In genomic region chr6:373773-374724, GRCh38 we compare ENCODE assay signal across 17 cellular contexts. TPM values are rescaled to one million over a fixed set of nuclear protein-coding genes. Genes with fewer than 3 reads are reported as not detected.
DNase-seq lines count a peak whose midpoint lies in the region; ATAC-seq and TF ChIP-seq lines count a peak whose summit lies in the region.
"Had no signal": no experiment of that assay in that cellular context is flagged by ENCODE, and none has a peak within 500 bp of the region (broad histone marks: within the 10 kb centered on the region; RNA-seq: fewer than 3 reads in every experiment).

No MANE protein-coding gene starts in this region.

- intact Hi-C loops in left cardiac atrium (cut with DNase I): no loop called here

- H3K4me1 ChIP-seq in GM23338 (ENCODE audit: insufficient read depth): 0 out of 2 replicates have a peak, but pooled peaks cover 12% of the 10 kb centered on the region
- H3K4me1 ChIP-seq in gastroesophageal sphincter: peaks cover 0 to 7% (median 0%) of the 10 kb centered on the region in 3 donors
- H3K4me1 ChIP-seq: adrenal gland, foreskin keratinocyte had no signal

- no peak overlapping the region for H3K4me3 Mint-ChIP-seq in GM23338
- H3K4me3 Mint-ChIP-seq in activated CD4-positive, alpha-beta memory T cell treated with anti-CD3 and anti-CD28 coated beads, Interleukin-2, amount 10 ng/mL, durations not matched to agents 7 days and 5 days: no peak overlapping the region
- H3K4me3 Mint-ChIP-seq: T-helper 2 cell treated with Interferon-gamma antibody and Interleukin-4, amounts not matched to agents 5 μg/mL and 100 μg/mL, for 36 hours had no signal

- H3K4me1 Mint-ChIP-seq in GM23338: peaks cover 16% of the 10 kb centered on the region
- H3K4me1 Mint-ChIP-seq in activated CD4-positive, alpha-beta memory T cell treated with anti-CD3 and anti-CD28 coated beads, Interleukin-2, amount 10 ng/mL, durations not matched to agents 7 days and 5 days: peaks cover 5% of the 10 kb centered on the region

- H3K9me3 ChIP-seq in gastroesophageal sphincter: no peaks in the 10 kb centered on the region
- H3K9me3 ChIP-seq: adrenal gland had no signal

- H3K27ac ChIP-seq in GM23338 (ENCODE audit: low read depth): no peak overlapping the region
- H3K27ac ChIP-seq in gastroesophageal sphincter: no peak overlapping the region
- H3K27ac ChIP-seq: adrenal gland; BLaER1 treated with 17β-estradiol and CSF1 and Interleukin-3, amounts not matched to agents 10 nM and 100 nM; foreskin keratinocyte; skin epidermis had no signal

- H3K79me2 ChIP-seq in GM23338 (replicated peaks; ENCODE audit: insufficient read depth): no peaks in the 10 kb centered on the region

- CTCF ChIA-PET in activated CD4-positive, alpha-beta memory T cell treated with anti-CD3 and anti-CD28 coated beads, Interleukin-2, amount 10 ng/mL, durations not matched to agents 7 days and 5 days (lab: Charles Lee): no interaction called here

- DNase-seq in GM23338 (ENCODE audit: low spot score) (peak; percentile 43), astrocyte of the spinal cord (ENCODE audit: low read depth, low spot score) (no peak), left cardiac atrium (no peak), renal cortical epithelial cell (ENCODE audit: low read depth) (peak; percentile 4), cortex of kidney (lab: John Stamatoyannopoulos, UW) (no peak)
- no peak for DNase-seq in activated CD4-positive, alpha-beta memory T cell treated with anti-CD3 and anti-CD28 coated beads, Interleukin-2, amount 10 ng/mL, durations not matched to agents 7 days and 5 days
- DNase-seq: activated CD4-positive, alpha-beta T cell treated with anti-CD3 and anti-CD28 coated beads, Interleukin-2, amount 50 U/mL, for 1 hour; activated T-cell treated with anti-CD3 and anti-CD28 coated beads, Interleukin-2, amount 50 U/mL, for 48 hours; adrenal gland; foreskin keratinocyte; NCI-H2171 treated with DMSO at 0.1 percent for 48 hours; stimulated activated naive CD4-positive, alpha-beta T cell had no signal

- no peak overlapping the region for H3K27ac Mint-ChIP-seq in GM23338
- no peak overlapping the region for H3K27ac Mint-ChIP-seq in activated CD4-positive, alpha-beta memory T cell treated with anti-CD3 and anti-CD28 coated beads, Interleukin-2, amount 10 ng/mL, durations not matched to agents 7 days and 5 days
- H3K27ac Mint-ChIP-seq: T-helper 2 cell treated with Interferon-gamma antibody and Interleukin-4, amounts not matched to agents 5 μg/mL and 100 μg/mL, for 36 hours had no signal

- H2AFZ ChIP-seq in GM23338: no peak overlapping the region

- POLR2A ChIA-PET in activated CD4-positive, alpha-beta memory T cell treated with anti-CD3 and anti-CD28 coated beads, Interleukin-2, amount 10 ng/mL, durations not matched to agents 7 days and 5 days (lab: Charles Lee): no interaction called here

- H3K36me3 ChIP-seq in GM23338 (ENCODE audit: insufficient read depth): peaks cover 20% of the 10 kb centered on the region
- no peaks in the 10 kb centered on the region for H3K36me3 ChIP-seq in gastroesophageal sphincter
- H3K36me3 ChIP-seq: adrenal gland; BLaER1 treated with 17β-estradiol and CSF1 and Interleukin-3, amounts not matched to agents 10 nM and 100 nM had no signal

- ATAC-seq in GM23338: peak; percentile 86
- peak; percentile 23 to 29 for ATAC-seq in left cardiac atrium
- ATAC-seq in HG03439 (IDR thresholded peaks at IDR 0.05; ENCODE audit: unreplicated experiment): no peak
- no peak for ATAC-seq in gastroesophageal sphincter
- ATAC-seq: foreskin keratinocyte had no signal

- TF ChIP-seq CTCF in GM23338 (conservative IDR thresholded peaks at IDR 0.05; ENCODE audit: low read depth in 2 of 2) (0 out of 4 replicates have a peak, but pooled peaks have one; percentile 9 to 13), astrocyte of the spinal cord (IDR thresholded peaks at IDR 0.05; ENCODE audit: low read depth, low read length) (peak; percentile 20), gastroesophageal sphincter (IDR thresholded peaks at IDR 0.05) (peak in 1 of 4 experiments; percentile 5)

- 0 out of 2 replicates have a peak, but pooled peaks cover 7% of the 10 kb centered on the region for H3K9me2 ChIP-seq in GM23338 (ENCODE audit: insufficient read depth)

- H3F3A ChIP-seq in GM23338 (replicated peaks; ENCODE audit: low read depth): no peaks in the 10 kb centered on the region

- in situ Hi-C loops in astrocyte of the spinal cord (cut with HindIII; ENCODE audit: low sequenced_read_pairs): no loop called here

- peaks cover 26% of the 10 kb centered on the region for H3K36me3 Mint-ChIP-seq in GM23338 (ENCODE audit: low read depth)
- peaks cover 4% of the 10 kb centered on the region for H3K36me3 Mint-ChIP-seq in activated CD4-positive, alpha-beta memory T cell treated with anti-CD3 and anti-CD28 coated beads, Interleukin-2, amount 10 ng/mL, durations not matched to agents 7 days and 5 days (ENCODE audit: low read depth)

- H3K4me3 ChIP-seq in GM23338: 0 out of 2 replicates have a peak overlapping the region, but pooled peaks have one; percentile 7
- no peak overlapping the region for H3K4me3 ChIP-seq in astrocyte of the spinal cord (ENCODE audit: low read depth, low read length)
- H3K4me3 ChIP-seq in gastroesophageal sphincter: no peak overlapping the region
- H3K4me3 ChIP-seq: adrenal gland; BLaER1 treated with 17β-estradiol and CSF1 and Interleukin-3, amounts not matched to agents 10 nM and 100 nM; skin epidermis had no signal

- 53 to 65% methylated on average over 24 to 26 of the region's 26 CpGs for WGBS in gastroesophageal sphincter (ENCODE audit: low coverage in 1 of 2), 2 donors

- H3K9me3 Mint-ChIP-seq in GM23338: peaks cover 90% of the 10 kb centered on the region
- peaks cover 7% of the 10 kb centered on the region for H3K9me3 Mint-ChIP-seq in activated CD4-positive, alpha-beta memory T cell treated with anti-CD3 and anti-CD28 coated beads, Interleukin-2, amount 10 ng/mL, durations not matched to agents 7 days and 5 days

- H3K4me2 ChIP-seq in GM23338: peak overlapping the region; percentile 11; the same call in 1 of the 2 replicates

- no peaks in the 10 kb centered on the region for H3K27me3 ChIP-seq in GM23338 (ENCODE audit: insufficient read depth)
- peaks cover 88% of the 10 kb centered on the region for H3K27me3 ChIP-seq in gastroesophageal sphincter

- no peak for TF ChIP-seq EP300 in gastroesophageal sphincter (IDR thresholded peaks at IDR 0.05)

- no peaks in the 10 kb centered on the region for H4K20me1 ChIP-seq in GM23338 (replicated peaks; ENCODE audit: insufficient read depth)

- H3K27me3 Mint-ChIP-seq in GM23338 (ENCODE audit: insufficient read depth, low read depth, poor library complexity): peaks cover 30% of the 10 kb centered on the region
- peaks cover 30% of the 10 kb centered on the region for H3K27me3 Mint-ChIP-seq in activated CD4-positive, alpha-beta memory T cell treated with anti-CD3 and anti-CD28 coated beads, Interleukin-2, amount 10 ng/mL, durations not matched to agents 7 days and 5 days

- TF ChIP-seq POLR2A in gastroesophageal sphincter (IDR thresholded peaks at IDR 0.05): no peak

TF ChIP-seq in GM23338, 12 proteins besides CTCF, POLR2A, EP300 and RAD21:
- TF ChIP-seq REST (IDR thresholded peaks at IDR 0.05; ENCODE audit: unreplicated experiment) (no peak), ZNF331 (CRISPR knock-in tag; IDR thresholded peaks at IDR 0.05; ENCODE audit: low read depth) (no peak), EZH2 (IDR thresholded peaks at IDR 0.05; ENCODE audit: low read depth, unreplicated experiment) (no peak), POLR2AphosphoS5 (IDR thresholded peaks at IDR 0.05; ENCODE audit: low read depth) (no peak), JUNB (IDR thresholded peaks at IDR 0.05; ENCODE audit: unreplicated experiment) (no peak)
- TF ChIP-seq, protein P1, sequence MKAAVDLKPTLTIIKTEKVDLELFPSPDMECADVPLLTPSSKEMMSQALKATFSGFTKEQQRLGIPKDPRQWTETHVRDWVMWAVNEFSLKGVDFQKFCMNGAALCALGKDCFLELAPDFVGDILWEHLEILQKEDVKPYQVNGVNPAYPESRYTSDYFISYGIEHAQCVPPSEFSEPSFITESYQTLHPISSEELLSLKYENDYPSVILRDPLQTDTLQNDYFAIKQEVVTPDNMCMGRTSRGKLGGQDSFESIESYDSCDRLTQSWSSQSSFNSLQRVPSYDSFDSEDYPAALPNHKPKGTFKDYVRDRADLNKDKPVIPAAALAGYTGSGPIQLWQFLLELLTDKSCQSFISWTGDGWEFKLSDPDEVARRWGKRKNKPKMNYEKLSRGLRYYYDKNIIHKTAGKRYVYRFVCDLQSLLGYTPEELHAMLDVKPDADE (IDR thresholded peaks at IDR 0.05): no peak

RNA-seq across cellular contexts. Expression of gene IRF4, which starts 17.5 kb away (rescaled TPM):
- 0.97 and 1.3 TPM in 2 replicates for total RNA-seq in GM23338 (2014; rRNA removed; shearing (Covaris generic))
- polyA plus RNA-seq in GM23338 (2016; fragmentation: Nextera tagmentation; extraction: Ambion mirVana): 1.9 and 4.1 TPM in 2 replicates
- total RNA-seq in left cardiac atrium: 1 to 10 TPM in 1 of 2 donors, under 1 TPM in 1; 0.65 to 1.6 TPM
- not detected in 2 replicates for total RNA-seq in renal cortical epithelial cell
- total RNA-seq in activated CD4-positive, alpha-beta memory T cell treated with anti-CD3 and anti-CD28 coated beads, Interleukin-2, amount 10 ng/mL, durations not matched to agents 7 days and 5 days: 100 to 1,000 TPM; 171 to 178 TPM
- total RNA-seq in gastroesophageal sphincter: 1 to 10 TPM in 3 of 4 donors, under 1 TPM in 1; 0.89 to 7.4 (median 3.2) TPM
- total RNA-seq: foreskin keratinocyte had no signal
- polyA plus RNA-seq: foreskin keratinocyte had no signal

Comparison
In these comparisons a context has a peak if more than half of its experiments do, and no peak if none do; other contexts are left out.
1. ATAC-seq: peak in GM23338 (single experiment) and left cardiac atrium (2 of 2); none in HG03439 (single experiment) and gastroesophageal sphincter (single experiment).
2. DNase-seq: peak in GM23338 (single experiment) and renal cortical epithelial cell (single experiment); none in astrocyte of the spinal cord (single experiment), left cardiac atrium (single experiment), cortex of kidney (single experiment) and activated CD4-positive, alpha-beta memory T cell treated with anti-CD3 and anti-CD28 coated beads, Interleukin-2, amount 10 ng/mL, durations not matched to agents 7 days and 5 days (single experiment).
3. RNA of gene IRF4, which starts 17.5 kb away (total RNA-seq): 171 to 178 TPM in activated CD4-positive, alpha-beta memory T cell treated with anti-CD3 and anti-CD28 coated beads, Interleukin-2, amount 10 ng/mL, durations not matched to agents 7 days and 5 days; 0.89 to 7.4 TPM in gastroesophageal sphincter, 0.65 to 1.6 TPM in left cardiac atrium, 0.97 to 1.3 TPM in GM23338 and not detected in renal cortical epithelial cell; every median in the first group is over 10 times any median in the second.